8 cellular contexts compared by ENCODE assay signal in the genomic region with DNA sequence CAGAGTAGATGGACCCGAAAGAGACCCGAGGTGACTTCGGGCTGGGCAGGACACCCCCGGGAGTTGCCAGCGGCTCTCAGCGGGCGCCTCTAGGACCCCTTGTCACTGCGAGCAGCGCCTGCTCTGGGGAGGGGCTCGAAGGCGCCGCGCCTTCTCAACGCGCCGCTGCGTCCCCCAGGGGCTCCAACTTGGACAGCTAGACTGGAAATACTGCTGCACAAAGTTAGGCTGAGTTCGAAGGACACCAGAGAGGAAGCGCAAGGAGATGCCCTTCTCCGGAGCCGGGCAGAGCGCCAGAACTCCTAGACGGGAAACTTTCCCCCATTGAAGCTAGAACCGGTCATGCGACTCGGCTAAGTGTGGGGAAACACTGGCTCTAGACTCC.
A peak's percentile ranks its signal among the peaks of the same experiment; 100 is the strongest.
DNase-seq lines count a peak whose midpoint lies in the region; TF ChIP-seq lines count a peak whose summit lies in the region.

No MANE protein-coding gene starts in this region.

- no peaks in the 10 kb centered on the region for H3K36me3 ChIP-seq in neuron (ENCODE audit: insufficient read depth, low read length)

- H3K4me3 ChIP-seq in foreskin fibroblast (ENCODE audit: low read depth in 1 of 2, low read length in 2 of 2) (no peak overlapping the region), neuron (ENCODE audit: low read length) (peak overlapping the region; percentile 31)

- no peak for TF ChIP-seq CTCF in foreskin fibroblast (IDR thresholded peaks at IDR 0.05; ENCODE audit: low read depth, low read length)

- H3K4me1 ChIP-seq in neuron (ENCODE audit: insufficient read depth, low read length) = no peaks in the 10 kb centered on the region

- H3K27me3 ChIP-seq in neuron (ENCODE audit: insufficient read depth, low read length) = peaks cover 37% of the 10 kb centered on the region

- DNase-seq in COR-L47 (lab: John Stamatoyannopoulos, UW) = peak; percentile 36
- DNase-seq in NCI-H510A (lab: John Stamatoyannopoulos, UW) = peak; percentile 37
- DNase-seq in foreskin fibroblast = peak; percentile 2 to 41
- DNase-seq in NCI-H526 treated with DMSO at 0.1 percent for 48 hours (lab: John Stamatoyannopoulos, UW) = no peak
- DNase-seq in stimulated activated naive CD4-positive, alpha-beta T cell treated with Interleukin-2 at 50 U/mL for 16 hours (lab: John Stamatoyannopoulos, UW) = no peak
- no peak for DNase-seq in stimulated activated CD4-positive, alpha-beta T cell treated with anti-CD3 and anti-CD28 coated beads, Interleukin-15, amount 100 ng/mL, for 24 hours
- no peak for DNase-seq in pons (ENCODE audit: low spot score)

- H3K9me3 ChIP-seq in neuron (ENCODE audit: low read length) = no peaks in the 10 kb centered on the region

- H2AFZ ChIP-seq in neuron (ENCODE audit: low read depth, low read length) = peak overlapping the region; percentile 55

Comparison
In these comparisons a context has a peak if more than half of its experiments do, and no peak if none do; other contexts are left out.
1. DNase-seq: peak in COR-L47 (single experiment), NCI-H510A (single experiment) and foreskin fibroblast (2 of 2); none in NCI-H526 treated with DMSO at 0.1 percent for 48 hours (single experiment), stimulated activated naive CD4-positive, alpha-beta T cell treated with Interleukin-2 at 50 U/mL for 16 hours (single experiment), stimulated activated CD4-positive, alpha-beta T cell treated with anti-CD3 and anti-CD28 coated beads, Interleukin-15, amount 100 ng/mL, for 24 hours (single experiment) and pons (single experiment).